In genomic region chr12:95003213-95003920, GRCh38 we compare ENCODE assay signal across 8 cellular contexts. TPM values are rescaled to one million over a fixed set of nuclear protein-coding genes. Genes with fewer than 3 reads are reported as not detected.
A peak's percentile ranks its signal among the peaks of the same experiment; 100 is the strongest.
DNase-seq lines count a peak whose midpoint lies in the region; ATAC-seq and TF ChIP-seq lines count a peak whose summit lies in the region.

NDUFA12 (minus strand) TSS chr12:95003697; CDS start chr12:95003680, 17 bp downstream.

- TF ChIP-seq CTCF in MM.1S (IDR thresholded peaks at IDR 0.05; ENCODE audit: low read length), result no peak
- TF ChIP-seq CTCF in foreskin keratinocyte (conservative IDR thresholded peaks at IDR 0.05), result no peak
- no peak for TF ChIP-seq CTCF in neural progenitor cell (IDR thresholded peaks at IDR 0.05)

- peak within 1 kb of the TSS; percentile 98 for H3K4me3 Mint-ChIP-seq in neural progenitor cell

- H3K27me3 ChIP-seq in HAP-1 (ENCODE audit: low read depth) (no peaks in the 10 kb centered on the region), MM.1S (replicated peaks; ENCODE audit: insufficient read depth, low read length) (no peaks in the 10 kb centered on the region), foreskin keratinocyte (no peaks in the 10 kb centered on the region), neural progenitor cell (no peaks in the 10 kb centered on the region)

- H3K4me3 ChIP-seq in HAP-1 (peak within 1 kb of the TSS; percentile 87), MM.1S (ENCODE audit: low read length) (peak within 1 kb of the TSS; percentile 91), neural progenitor cell (peak within 1 kb of the TSS; percentile 81)

- in situ Hi-C loops in HAP-1 (cut with MboI; ENCODE audit: low sequenced_read_pairs), result no loop called here

- H3K4me1 Mint-ChIP-seq in neural progenitor cell, result peaks cover 8% of the 10 kb centered on the region

- H3K4me2 ChIP-seq in MM.1S (ENCODE audit: low read depth, low read length), result peak within 1 kb of the TSS; percentile 84
- peak within 1 kb of the TSS; percentile 89 for H3K4me2 ChIP-seq in neural progenitor cell

- H3K9me3 ChIP-seq in ES-I3 (ENCODE audit: control insufficient read depth, insufficient read depth, low read length) (peaks cover 3% of the 10 kb centered on the region; the same call in 1 of the 2 replicates), HAP-1 (peaks cover 11% of the 10 kb centered on the region), MM.1S (replicated peaks; ENCODE audit: insufficient read depth, low read length) (no peaks in the 10 kb centered on the region), neural progenitor cell (ENCODE audit: low read depth) (no peaks in the 10 kb centered on the region)

- H3K4me1 ChIP-seq in ES-I3 (ENCODE audit: insufficient read depth, low read length) (no peaks in the 10 kb centered on the region), HAP-1 (peaks cover 3% of the 10 kb centered on the region), MM.1S (ENCODE audit: low read length) (no peaks in the 10 kb centered on the region), foreskin keratinocyte (peaks cover 10% of the 10 kb centered on the region), neural progenitor cell (peaks cover 4% of the 10 kb centered on the region)

- DNase-seq in HAP-1 (ENCODE audit: low spot score in 2 of 2) (peak; percentile 93 to 98), MM.1S (peak; percentile 99), SIG-M5 (lab: John Stamatoyannopoulos, UW) (peak; percentile 79), activated gamma-delta T cell treated with Interleukin-2 at 50 U/mL for 16 hours (peak; percentile 95), foreskin keratinocyte (peak; percentile 71 to 86), neural progenitor cell (ENCODE audit: low spot score) (peak; percentile 96), stromal cell of bone marrow (ENCODE audit: low read depth) (peak; percentile 92)

- H3F3A ChIP-seq in MM.1S (ENCODE audit: insufficient read depth, low read length) (no peaks in the 10 kb centered on the region; the same call in 1 of the 2 replicates), neural progenitor cell (ENCODE audit: low read depth) (no peaks in the 10 kb centered on the region)

- H3K79me2 ChIP-seq in MM.1S (ENCODE audit: low read length), result peaks cover 51% of the 10 kb centered on the region
- H3K79me2 ChIP-seq in neural progenitor cell (ENCODE audit: low read depth), result peaks cover 44% of the 10 kb centered on the region

- H3K36me3 Mint-ChIP-seq in neural progenitor cell, result peaks cover 11% of the 10 kb centered on the region

- no peaks in the 10 kb centered on the region for H3K36me3 ChIP-seq in ES-I3 (ENCODE audit: insufficient read depth, low read length)
- H3K36me3 ChIP-seq in HAP-1 (replicated peaks), result peaks cover 12% of the 10 kb centered on the region; the same call in 1 of the 2 replicates
- no peaks in the 10 kb centered on the region for H3K36me3 ChIP-seq in MM.1S (replicated peaks; ENCODE audit: insufficient read depth, low read length)
- H3K36me3 ChIP-seq in neural progenitor cell, result peaks cover 7% of the 10 kb centered on the region

- H2AFZ ChIP-seq in MM.1S (ENCODE audit: low read length), result peak within 1 kb of the TSS; percentile 89
- peak within 1 kb of the TSS; percentile 77 for H2AFZ ChIP-seq in neural progenitor cell (replicated peaks)

- peak; percentile 98 for ATAC-seq in foreskin keratinocyte

- H4K20me1 ChIP-seq in MM.1S (ENCODE audit: insufficient read depth, low read length) (no peaks in the 10 kb centered on the region), neural progenitor cell (ENCODE audit: low read depth) (no peaks in the 10 kb centered on the region)

- H3K27ac ChIP-seq in MM.1S (ENCODE audit: low read length), result peak within 1 kb of the TSS; percentile 62
- peak within 1 kb of the TSS; percentile 88 for H3K27ac ChIP-seq in foreskin keratinocyte
- H3K27ac ChIP-seq in neural progenitor cell, result peak within 1 kb of the TSS; percentile 36

- H3K9ac ChIP-seq in ES-I3 (ENCODE audit: low read depth, low read length) (peak within 1 kb of the TSS; percentile 77), MM.1S (ENCODE audit: low read length) (peak within 1 kb of the TSS; percentile 85), neural progenitor cell (peak within 1 kb of the TSS; percentile 56)

- peaks cover 19% of the 10 kb centered on the region for H3K9me3 Mint-ChIP-seq in neural progenitor cell

- peak within 1 kb of the TSS; percentile 77 for H3K27ac Mint-ChIP-seq in neural progenitor cell

- H3K9me2 ChIP-seq in MM.1S (replicated peaks; ENCODE audit: insufficient read depth, low read length), result no peaks in the 10 kb centered on the region

- no peaks in the 10 kb centered on the region for H3K27me3 Mint-ChIP-seq in neural progenitor cell (ENCODE audit: insufficient read depth, low read depth)

RNA-seq across cellular contexts. Expression of gene NDUFA12, which starts in this region (rescaled TPM):
- total RNA-seq in foreskin keratinocyte (181 and 189 TPM in 2 replicates), neural progenitor cell (ENCODE audit: low replicate concordance) (170 and 178 TPM in 2 replicates)
- polyA plus RNA-seq in foreskin keratinocyte, result 239 and 240 TPM in 2 replicates

Comparison
In these comparisons a context has a peak if more than half of its experiments do, and no peak if none do; other contexts are left out.
1. Peak in every context shown above with its lines: DNase-seq, ATAC-seq, H3K4me3 ChIP-seq and H3K27ac ChIP-seq.
2. H3K27ac ChIP-seq: peak in every context shown above with its lines; median percentile 88 in foreskin keratinocyte; 62 in MM.1S; 36 in neural progenitor cell.